ENCODE assay signal across 15 cellular contexts in the genomic region with DNA sequence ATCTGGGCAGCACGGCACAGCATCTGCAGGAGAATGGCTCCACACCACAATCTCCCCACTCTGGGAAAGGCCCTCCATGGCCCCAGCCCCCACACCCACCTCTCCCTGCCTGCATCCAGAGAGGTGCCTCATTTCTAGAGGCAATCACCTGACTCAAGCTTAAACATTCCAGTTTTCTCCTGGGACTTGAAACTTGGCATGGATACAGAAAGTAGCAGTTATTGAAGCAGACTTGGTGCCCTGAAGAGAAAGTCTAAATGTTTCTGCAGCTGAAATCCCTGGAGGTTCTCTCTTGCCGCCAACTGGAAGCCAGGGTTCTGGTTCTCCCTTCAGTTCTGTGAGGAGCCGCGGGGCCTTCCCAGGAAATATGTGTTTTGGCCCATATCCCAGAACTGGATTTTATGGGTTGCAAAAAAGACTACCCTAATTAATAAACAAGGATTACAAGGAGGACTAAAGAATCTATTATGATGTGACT.
DNase-seq lines count a peak whose midpoint lies in the region; ATAC-seq, FAIRE-seq and TF ChIP-seq lines count a peak whose summit lies in the region.
"Had no signal": no experiment of that assay in that cellular context is flagged by ENCODE, and none has a peak within 500 bp of the region (broad histone marks: within the 10 kb centered on the region; RNA-seq: fewer than 3 reads in every experiment).

No MANE protein-coding gene starts in this region.

- H3K4me1 Mint-ChIP-seq in astrocyte (ENCODE audit: low read depth, unreplicated experiment): peaks cover 37% of the 10 kb centered on the region
- peaks cover 11% of the 10 kb centered on the region for H3K4me1 Mint-ChIP-seq in CD8-positive, alpha-beta T cell (ENCODE audit: low read depth)

- no peak for TF ChIP-seq RAD21 in A549 (conservative IDR thresholded peaks at IDR 0.05 in 1 of 2, IDR thresholded peaks at IDR 0.05 in 1 of 2)

- TF ChIP-seq EP300 in A549 (IDR thresholded peaks at IDR 0.05): no peak

- CTCF ChIA-PET in A549 (lab: Yijun Ruan, JAX): interaction anchor here (0.6 kb wide), 1 partner anchor 42 kb away, joined by 3 read pairs; no protein-coding TSS in a partner anchor
- CTCF ChIA-PET in CD8-positive, alpha-beta T cell (lab: Charles Lee): no interaction called here

- TF ChIP-seq CTCF in A549 (IDR thresholded peaks at IDR 0.05) (no peak), astrocyte (IDR thresholded peaks at IDR 0.05; ENCODE audit: insufficient read depth, low read depth, low read length) (no peak)
- TF ChIP-seq CTCF in CD8-positive, alpha-beta T cell (IDR thresholded peaks at IDR 0.05): no peak

- H3K9me3 ChIP-seq in A549 (no peaks in the 10 kb centered on the region), astrocyte (ENCODE audit: insufficient read depth, low read depth, low read length) (no peaks in the 10 kb centered on the region)
- no peaks in the 10 kb centered on the region for H3K9me3 ChIP-seq in CD8-positive, alpha-beta T cell (ENCODE audit: low read length)
- H3K9me3 ChIP-seq: BE2C, Peyer's patch had no signal

- no peak overlapping the region for H3K4me3 ChIP-seq in A549
- no peak overlapping the region for H3K4me3 ChIP-seq in astrocyte (ENCODE audit: insufficient read depth, low read depth, low read length)
- H3K4me3 ChIP-seq in CD8-positive, alpha-beta T cell (ENCODE audit: low read depth, low read length): no peak overlapping the region
- H3K4me3 ChIP-seq: Peyer's patch had no signal

- DNase-seq in A549 (ENCODE audit: low read depth in 1 of 2, low spot score in 1 of 2) (no peak), H4 (ENCODE audit: low spot score) (peak; percentile 16), astrocyte (ENCODE audit: low read depth) (peak; percentile 45), hepatic stellate cell (ENCODE audit: low spot score) (peak; percentile 11), SK-N-DZ (ENCODE audit: low spot score) (no peak), middle frontal gyrus (ENCODE audit: extremely low spot score, low spot score) (no peak)
- no peak for DNase-seq in CD8-positive, alpha-beta T cell
- DNase-seq: activated CD8-positive, alpha-beta memory T cell treated with anti-CD3 and anti-CD28 coated beads, Interleukin-2, amount 50 U/mL, for 48 hours; amygdala; BE2C; NCI-H2107; nephron progenitor cell; Peyer's patch; stimulated activated CD4-positive, alpha-beta T cell treated with anti-CD3 and anti-CD28 coated beads, Interleukin-12 subunit alpha, Interleukin-12 subunit beta, amount 100 ng/mL, for 4 hours had no signal

- no peak overlapping the region for H2AFZ ChIP-seq in astrocyte (ENCODE audit: low read depth, low read length)

- H3K4me2 ChIP-seq in A549 (peak overlapping the region; percentile 39), astrocyte (ENCODE audit: low read length) (peak overlapping the region; percentile 7)

- no peaks in the 10 kb centered on the region for H3K27me3 ChIP-seq in astrocyte (ENCODE audit: insufficient read depth, low read length)
- H3K27me3 ChIP-seq in CD8-positive, alpha-beta T cell (ENCODE audit: insufficient read depth, low read length): no peaks in the 10 kb centered on the region
- H3K27me3 ChIP-seq: BE2C, Peyer's patch had no signal

- H3K27me3 Mint-ChIP-seq in astrocyte (ENCODE audit: low read depth, unreplicated experiment): no peaks in the 10 kb centered on the region
- H3K27me3 Mint-ChIP-seq in CD8-positive, alpha-beta T cell (ENCODE audit: low read depth): peaks cover 3% of the 10 kb centered on the region

- WGBS in A549 (ENCODE audit: missing lambda C conversion rate): 77% methylated on average over 4 of the region's 4 CpGs

- intact Hi-C loops in CD8-positive, alpha-beta T cell (cut with DNase I, micrococcal nuclease): no loop called here

- POLR2A ChIA-PET in A549 (lab: Yijun Ruan, JAX): no interaction called here
- POLR2A ChIA-PET in CD8-positive, alpha-beta T cell (lab: Charles Lee): no interaction called here

- H3K27ac ChIP-seq in A549 (peak overlapping the region; percentile 29 to 78), astrocyte (ENCODE audit: low read depth, low read length) (no peak overlapping the region)
- H3K27ac ChIP-seq in CD8-positive, alpha-beta T cell (ENCODE audit: low read depth, low read length): no peak overlapping the region
- H3K27ac ChIP-seq: Peyer's patch had no signal

- no peak overlapping the region for H3K9ac ChIP-seq in astrocyte (ENCODE audit: low read length)

- no peaks in the 10 kb centered on the region for H4K20me1 ChIP-seq in astrocyte (ENCODE audit: insufficient read depth, low read length)

- no peak for TF ChIP-seq POLR2A in A549 (IDR thresholded peaks at IDR 0.05; ENCODE audit: low read length)

- H3K4me1 ChIP-seq in A549 (peaks cover 62% of the 10 kb centered on the region), astrocyte (ENCODE audit: insufficient read depth, low read length) (peaks cover 47% of the 10 kb centered on the region)
- H3K4me1 ChIP-seq in CD8-positive, alpha-beta T cell (ENCODE audit: insufficient read depth, low read length): no peaks in the 10 kb centered on the region
- H3K4me1 ChIP-seq: BE2C, Peyer's patch had no signal

- ATAC-seq in A549: peak; percentile 17 to 25; a peak in 1 of 6 replicates
- no peak for ATAC-seq in CD8-positive, alpha-beta T cell
- ATAC-seq in activated CD4-positive, CD25-positive, alpha-beta regulatory T cell treated with anti-CD3 and anti-CD28 coated beads, Interleukin-2, amount 50 U/mL, for 24 hours: no peak

- peaks cover 2% of the 10 kb centered on the region for H3K9me3 Mint-ChIP-seq in astrocyte (ENCODE audit: unreplicated experiment)
- H3K9me3 Mint-ChIP-seq in CD8-positive, alpha-beta T cell: no peaks in the 10 kb centered on the region

- H3K79me2 ChIP-seq in astrocyte (ENCODE audit: insufficient read depth, low read length): no peaks in the 10 kb centered on the region

- FAIRE-seq in A549 (lab: Jason Lieb, UNC) (no peak), astrocyte (lab: Jason Lieb, UNC) (no peak)

- no peaks in the 10 kb centered on the region for H3K36me3 Mint-ChIP-seq in astrocyte (ENCODE audit: low read depth, unreplicated experiment)
- no peaks in the 10 kb centered on the region for H3K36me3 Mint-ChIP-seq in CD8-positive, alpha-beta T cell

- no peak overlapping the region for H3K27ac Mint-ChIP-seq in astrocyte (ENCODE audit: unreplicated experiment)
- no peak overlapping the region for H3K27ac Mint-ChIP-seq in CD8-positive, alpha-beta T cell

- no peaks in the 10 kb centered on the region for H3K36me3 ChIP-seq in astrocyte (ENCODE audit: insufficient read depth, low read length)
- no peaks in the 10 kb centered on the region for H3K36me3 ChIP-seq in CD8-positive, alpha-beta T cell (ENCODE audit: insufficient read depth, low read length)
- H3K36me3 ChIP-seq: BE2C, Peyer's patch had no signal

- H3K4me3 Mint-ChIP-seq in astrocyte (ENCODE audit: unreplicated experiment): no peak overlapping the region
- no peak overlapping the region for H3K4me3 Mint-ChIP-seq in CD8-positive, alpha-beta T cell
- H3K4me3 Mint-ChIP-seq: nephron progenitor cell had no signal

TF ChIP-seq in A549, 52 proteins besides CTCF, POLR2A, EP300 and RAD21:
- TF ChIP-seq CBX8 (IDR thresholded peaks at IDR 0.05) (no peak), CHD2 (IDR thresholded peaks at IDR 0.05; ENCODE audit: low read length, partially characterized antibody) (no peak), HEYL (CRISPR knock-in tag; IDR thresholded peaks at IDR 0.05) (no peak), MYC (IDR thresholded peaks at IDR 0.05; ENCODE audit: borderline replicate concordance, low read length) (no peak), PBX3 (IDR thresholded peaks at IDR 0.05) (no peak), HOXA7 (CRISPR knock-in tag; IDR thresholded peaks at IDR 0.05) (no peak), ZC3H11A (IDR thresholded peaks at IDR 0.05) (no peak), HDAC2 (IDR thresholded peaks at IDR 0.05) (no peak)
TF ChIP-seq in A549: peak in this region for 0.

Comparison
In these comparisons a context has a peak if more than half of its experiments do, and no peak if none do; other contexts are left out.
1. ATAC-seq: peak in A549 (2 of 2); none in CD8-positive, alpha-beta T cell (single experiment) and activated CD4-positive, CD25-positive, alpha-beta regulatory T cell treated with anti-CD3 and anti-CD28 coated beads, Interleukin-2, amount 50 U/mL, for 24 hours (0 of 2).
2. DNase-seq: peak in H4 (single experiment), astrocyte (single experiment) and hepatic stellate cell (single experiment); none in A549 (0 of 2), CD8-positive, alpha-beta T cell (0 of 7), SK-N-DZ (single experiment) and middle frontal gyrus (single experiment).
3. H3K27ac ChIP-seq: peak in A549 (2 of 2); none in astrocyte (single experiment) and CD8-positive, alpha-beta T cell (single experiment).